1 cellular context compared by ENCODE assay signal in the genomic region with DNA sequence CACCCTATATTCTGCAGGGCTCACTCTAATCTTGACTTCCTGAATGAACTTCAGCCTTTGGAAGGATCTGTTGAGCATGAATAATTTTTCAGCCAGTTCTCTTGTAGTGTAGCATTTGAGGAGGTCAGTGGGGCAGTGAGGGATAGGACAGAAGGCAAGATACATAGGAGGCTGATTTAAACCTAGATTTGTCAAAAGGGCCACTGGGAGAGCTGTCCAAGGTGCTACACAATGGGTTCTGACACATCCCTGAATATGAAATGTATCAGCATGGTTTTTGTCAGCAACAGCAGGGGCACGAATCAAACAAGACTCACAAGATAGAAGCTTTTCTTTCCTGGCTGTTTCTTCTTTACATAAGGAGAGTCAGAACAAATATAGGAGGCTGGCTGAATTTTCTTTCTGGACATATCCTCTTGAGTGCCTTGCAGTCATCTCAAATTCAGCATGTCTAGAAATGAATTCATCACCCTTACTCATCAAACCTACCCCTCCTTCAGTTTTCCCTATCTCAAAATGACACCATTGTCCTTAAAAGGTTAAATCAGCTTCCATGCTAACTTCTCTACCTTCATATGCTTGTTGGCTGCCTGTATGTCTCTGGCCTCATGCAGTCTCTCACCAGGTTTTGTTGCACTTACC.
TF ChIP-seq lines count a peak whose summit lies in the region.

No MANE protein-coding gene starts in this region.

TF ChIP-seq in HepG2, 621 proteins besides CTCF, POLR2A, EP300 and RAD21 (continued from another document):
- TF ChIP-seq, protein P1, sequence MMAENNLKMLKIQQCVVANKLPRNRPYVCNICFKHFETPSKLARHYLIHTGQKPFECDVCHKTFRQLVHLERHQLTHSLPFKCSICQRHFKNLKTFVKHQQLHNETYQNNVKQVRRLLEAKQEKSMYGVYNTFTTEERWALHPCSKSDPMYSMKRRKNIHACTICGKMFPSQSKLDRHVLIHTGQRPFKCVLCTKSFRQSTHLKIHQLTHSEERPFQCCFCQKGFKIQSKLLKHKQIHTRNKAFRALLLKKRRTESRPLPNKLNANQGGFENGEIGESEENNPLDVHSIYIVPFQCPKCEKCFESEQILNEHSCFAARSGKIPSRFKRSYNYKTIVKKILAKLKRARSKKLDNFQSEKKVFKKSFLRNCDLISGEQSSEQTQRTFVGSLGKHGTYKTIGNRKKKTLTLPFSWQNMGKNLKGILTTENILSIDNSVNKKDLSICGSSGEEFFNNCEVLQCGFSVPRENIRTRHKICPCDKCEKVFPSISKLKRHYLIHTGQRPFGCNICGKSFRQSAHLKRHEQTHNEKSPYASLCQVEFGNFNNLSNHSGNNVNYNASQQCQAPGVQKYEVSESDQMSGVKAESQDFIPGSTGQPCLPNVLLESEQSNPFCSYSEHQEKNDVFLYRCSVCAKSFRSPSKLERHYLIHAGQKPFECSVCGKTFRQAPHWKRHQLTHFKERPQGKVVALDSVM (CRISPR knock-in tag; IDR thresholded peaks at IDR 0.05), result no peak
- no peak for TF ChIP-seq ZNF660 (CRISPR knock-in tag; IDR thresholded peaks at IDR 0.05; ENCODE audit: borderline replicate concordance, low read depth)
- TF ChIP-seq SIX1 (CRISPR knock-in tag; IDR thresholded peaks at IDR 0.05; ENCODE audit: borderline replicate concordance), result no peak
- TF ChIP-seq ZNF580 (CRISPR knock-in tag; IDR thresholded peaks at IDR 0.05; ENCODE audit: borderline replicate concordance, low read depth), result peak; percentile 59; the same call in 1 of the 2 replicates
- no peak for TF ChIP-seq ZNF225 (CRISPR knock-in tag; IDR thresholded peaks at IDR 0.05)
- no peak for TF ChIP-seq ZNF747 (CRISPR knock-in tag; IDR thresholded peaks at IDR 0.05; ENCODE audit: borderline replicate concordance)
- peak; percentile 37; the same call in 1 of the 2 replicates for TF ChIP-seq MED1 (CRISPR knock-in tag; IDR thresholded peaks at IDR 0.05)
- no peak for TF ChIP-seq SIX4 (CRISPR knock-in tag; IDR thresholded peaks at IDR 0.05)
- no peak for TF ChIP-seq CENPX (CRISPR knock-in tag; IDR thresholded peaks at IDR 0.05)
- no peak for TF ChIP-seq NFKBIZ (CRISPR knock-in tag; IDR thresholded peaks at IDR 0.05)
- TF ChIP-seq, protein P2, sequence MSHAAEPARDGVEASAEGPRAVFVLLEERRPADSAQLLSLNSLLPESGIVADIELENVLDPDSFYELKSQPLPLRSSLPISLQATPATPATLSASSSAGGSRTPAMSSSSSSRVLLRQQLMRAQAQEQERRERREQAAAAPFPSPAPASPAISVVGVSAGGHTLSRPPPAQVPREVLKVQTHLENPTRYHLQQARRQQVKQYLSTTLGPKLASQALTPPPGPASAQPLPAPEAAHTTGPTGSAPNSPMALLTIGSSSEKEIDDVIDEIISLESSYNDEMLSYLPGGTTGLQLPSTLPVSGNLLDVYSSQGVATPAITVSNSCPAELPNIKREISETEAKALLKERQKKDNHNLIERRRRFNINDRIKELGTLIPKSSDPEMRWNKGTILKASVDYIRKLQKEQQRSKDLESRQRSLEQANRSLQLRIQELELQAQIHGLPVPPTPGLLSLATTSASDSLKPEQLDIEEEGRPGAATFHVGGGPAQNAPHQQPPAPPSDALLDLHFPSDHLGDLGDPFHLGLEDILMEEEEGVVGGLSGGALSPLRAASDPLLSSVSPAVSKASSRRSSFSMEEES (CRISPR knock-in tag; IDR thresholded peaks at IDR 0.05), result peak; percentile 73
- no peak for TF ChIP-seq ZBTB38 (CRISPR knock-in tag; IDR thresholded peaks at IDR 0.05)
- 0 out of 2 replicates have a peak, but pooled peaks have one; percentile 63 for TF ChIP-seq ZFP41 (CRISPR knock-in tag; IDR thresholded peaks at IDR 0.05; ENCODE audit: borderline replicate concordance)
- no peak for TF ChIP-seq SRF (IDR thresholded peaks at IDR 0.05; ENCODE audit: low read depth, low read length)
- TF ChIP-seq, protein P3, sequence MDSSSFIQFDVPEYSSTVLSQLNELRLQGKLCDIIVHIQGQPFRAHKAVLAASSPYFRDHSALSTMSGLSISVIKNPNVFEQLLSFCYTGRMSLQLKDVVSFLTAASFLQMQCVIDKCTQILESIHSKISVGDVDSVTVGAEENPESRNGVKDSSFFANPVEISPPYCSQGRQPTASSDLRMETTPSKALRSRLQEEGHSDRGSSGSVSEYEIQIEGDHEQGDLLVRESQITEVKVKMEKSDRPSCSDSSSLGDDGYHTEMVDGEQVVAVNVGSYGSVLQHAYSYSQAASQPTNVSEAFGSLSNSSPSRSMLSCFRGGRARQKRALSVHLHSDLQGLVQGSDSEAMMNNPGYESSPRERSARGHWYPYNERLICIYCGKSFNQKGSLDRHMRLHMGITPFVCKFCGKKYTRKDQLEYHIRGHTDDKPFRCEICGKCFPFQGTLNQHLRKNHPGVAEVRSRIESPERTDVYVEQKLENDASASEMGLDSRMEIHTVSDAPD (CRISPR knock-in tag; IDR thresholded peaks at IDR 0.05), result no peak
- no peak for TF ChIP-seq ZMYM4 (CRISPR knock-in tag; IDR thresholded peaks at IDR 0.05)
- TF ChIP-seq ZEB1 (IDR thresholded peaks at IDR 0.05; ENCODE audit: insufficient replicate concordance, low read depth), result no peak
- no peak for TF ChIP-seq GABPA (IDR thresholded peaks at IDR 0.05; ENCODE audit: low read depth, low read length)
- TF ChIP-seq GABPA (CRISPR knock-in tag; IDR thresholded peaks at IDR 0.05; ENCODE audit: low read depth), result 0 out of 2 replicates have a peak, but pooled peaks have one; percentile 17
- TF ChIP-seq, protein P4, sequence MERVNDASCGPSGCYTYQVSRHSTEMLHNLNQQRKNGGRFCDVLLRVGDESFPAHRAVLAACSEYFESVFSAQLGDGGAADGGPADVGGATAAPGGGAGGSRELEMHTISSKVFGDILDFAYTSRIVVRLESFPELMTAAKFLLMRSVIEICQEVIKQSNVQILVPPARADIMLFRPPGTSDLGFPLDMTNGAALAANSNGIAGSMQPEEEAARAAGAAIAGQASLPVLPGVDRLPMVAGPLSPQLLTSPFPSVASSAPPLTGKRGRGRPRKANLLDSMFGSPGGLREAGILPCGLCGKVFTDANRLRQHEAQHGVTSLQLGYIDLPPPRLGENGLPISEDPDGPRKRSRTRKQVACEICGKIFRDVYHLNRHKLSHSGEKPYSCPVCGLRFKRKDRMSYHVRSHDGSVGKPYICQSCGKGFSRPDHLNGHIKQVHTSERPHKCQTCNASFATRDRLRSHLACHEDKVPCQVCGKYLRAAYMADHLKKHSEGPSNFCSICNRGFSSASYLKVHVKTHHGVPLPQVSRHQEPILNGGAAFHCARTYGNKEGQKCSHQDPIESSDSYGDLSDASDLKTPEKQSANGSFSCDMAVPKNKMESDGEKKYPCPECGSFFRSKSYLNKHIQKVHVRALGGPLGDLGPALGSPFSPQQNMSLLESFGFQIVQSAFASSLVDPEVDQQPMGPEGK (CRISPR knock-in tag; IDR thresholded peaks at IDR 0.05), result no peak
- peak; percentile 56 for TF ChIP-seq ELF3 (CRISPR knock-in tag; IDR thresholded peaks at IDR 0.05)
- TF ChIP-seq MEIS2 (CRISPR knock-in tag; IDR thresholded peaks at IDR 0.05), result peak; percentile 69
- TF ChIP-seq RARA (CRISPR knock-in tag; IDR thresholded peaks at IDR 0.05), result peak; percentile 42; the same call in 1 of the 2 replicates
- TF ChIP-seq YEATS2 (CRISPR knock-in tag; IDR thresholded peaks at IDR 0.05; ENCODE audit: borderline replicate concordance), result no peak
- no peak for TF ChIP-seq NFYC (CRISPR knock-in tag; IDR thresholded peaks at IDR 0.05)
- TF ChIP-seq GPN1 (CRISPR knock-in tag; IDR thresholded peaks at IDR 0.05; ENCODE audit: borderline replicate concordance), result no peak
- TF ChIP-seq ZNF746 (CRISPR knock-in tag; IDR thresholded peaks at IDR 0.05), result no peak
- TF ChIP-seq ZNF776 (CRISPR knock-in tag; IDR thresholded peaks at IDR 0.05), result no peak
- TF ChIP-seq RBAK (CRISPR knock-in tag; IDR thresholded peaks at IDR 0.05), result no peak
- 0 out of 2 replicates have a peak, but pooled peaks have one; percentile 33 for TF ChIP-seq ISX (CRISPR knock-in tag; conservative IDR thresholded peaks at IDR 0.05)
- TF ChIP-seq ZNF841 (CRISPR knock-in tag; IDR thresholded peaks at IDR 0.05; ENCODE audit: borderline replicate concordance), result no peak
- TF ChIP-seq GATAD1 (CRISPR knock-in tag; IDR thresholded peaks at IDR 0.05), result 0 out of 2 replicates have a peak, but pooled peaks have one; percentile 11
- no peak for TF ChIP-seq THAP9 (CRISPR knock-in tag; IDR thresholded peaks at IDR 0.05; ENCODE audit: borderline replicate concordance)
- TF ChIP-seq, protein P5, sequence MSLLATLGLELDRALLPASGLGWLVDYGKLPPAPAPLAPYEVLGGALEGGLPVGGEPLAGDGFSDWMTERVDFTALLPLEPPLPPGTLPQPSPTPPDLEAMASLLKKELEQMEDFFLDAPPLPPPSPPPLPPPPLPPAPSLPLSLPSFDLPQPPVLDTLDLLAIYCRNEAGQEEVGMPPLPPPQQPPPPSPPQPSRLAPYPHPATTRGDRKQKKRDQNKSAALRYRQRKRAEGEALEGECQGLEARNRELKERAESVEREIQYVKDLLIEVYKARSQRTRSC (CRISPR knock-in tag; IDR thresholded peaks at IDR 0.05; ENCODE audit: low read depth), result 0 out of 2 replicates have a peak, but pooled peaks have one; percentile 56
- TF ChIP-seq, protein P6, sequence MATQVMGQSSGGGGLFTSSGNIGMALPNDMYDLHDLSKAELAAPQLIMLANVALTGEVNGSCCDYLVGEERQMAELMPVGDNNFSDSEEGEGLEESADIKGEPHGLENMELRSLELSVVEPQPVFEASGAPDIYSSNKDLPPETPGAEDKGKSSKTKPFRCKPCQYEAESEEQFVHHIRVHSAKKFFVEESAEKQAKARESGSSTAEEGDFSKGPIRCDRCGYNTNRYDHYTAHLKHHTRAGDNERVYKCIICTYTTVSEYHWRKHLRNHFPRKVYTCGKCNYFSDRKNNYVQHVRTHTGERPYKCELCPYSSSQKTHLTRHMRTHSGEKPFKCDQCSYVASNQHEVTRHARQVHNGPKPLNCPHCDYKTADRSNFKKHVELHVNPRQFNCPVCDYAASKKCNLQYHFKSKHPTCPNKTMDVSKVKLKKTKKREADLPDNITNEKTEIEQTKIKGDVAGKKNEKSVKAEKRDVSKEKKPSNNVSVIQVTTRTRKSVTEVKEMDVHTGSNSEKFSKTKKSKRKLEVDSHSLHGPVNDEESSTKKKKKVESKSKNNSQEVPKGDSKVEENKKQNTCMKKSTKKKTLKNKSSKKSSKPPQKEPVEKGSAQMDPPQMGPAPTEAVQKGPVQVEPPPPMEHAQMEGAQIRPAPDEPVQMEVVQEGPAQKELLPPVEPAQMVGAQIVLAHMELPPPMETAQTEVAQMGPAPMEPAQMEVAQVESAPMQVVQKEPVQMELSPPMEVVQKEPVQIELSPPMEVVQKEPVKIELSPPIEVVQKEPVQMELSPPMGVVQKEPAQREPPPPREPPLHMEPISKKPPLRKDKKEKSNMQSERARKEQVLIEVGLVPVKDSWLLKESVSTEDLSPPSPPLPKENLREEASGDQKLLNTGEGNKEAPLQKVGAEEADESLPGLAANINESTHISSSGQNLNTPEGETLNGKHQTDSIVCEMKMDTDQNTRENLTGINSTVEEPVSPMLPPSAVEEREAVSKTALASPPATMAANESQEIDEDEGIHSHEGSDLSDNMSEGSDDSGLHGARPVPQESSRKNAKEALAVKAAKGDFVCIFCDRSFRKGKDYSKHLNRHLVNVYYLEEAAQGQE (IDR thresholded peaks at IDR 0.05; ENCODE audit: borderline replicate concordance in 1 of 2, low read depth in 1 of 2, low read length in 2 of 2), result peak; percentile 88 to 100
- TF ChIP-seq ZNF547 (CRISPR knock-in tag; IDR thresholded peaks at IDR 0.05), result no peak
